ENCODE assay signal across 8 cellular contexts in the genomic region with DNA sequence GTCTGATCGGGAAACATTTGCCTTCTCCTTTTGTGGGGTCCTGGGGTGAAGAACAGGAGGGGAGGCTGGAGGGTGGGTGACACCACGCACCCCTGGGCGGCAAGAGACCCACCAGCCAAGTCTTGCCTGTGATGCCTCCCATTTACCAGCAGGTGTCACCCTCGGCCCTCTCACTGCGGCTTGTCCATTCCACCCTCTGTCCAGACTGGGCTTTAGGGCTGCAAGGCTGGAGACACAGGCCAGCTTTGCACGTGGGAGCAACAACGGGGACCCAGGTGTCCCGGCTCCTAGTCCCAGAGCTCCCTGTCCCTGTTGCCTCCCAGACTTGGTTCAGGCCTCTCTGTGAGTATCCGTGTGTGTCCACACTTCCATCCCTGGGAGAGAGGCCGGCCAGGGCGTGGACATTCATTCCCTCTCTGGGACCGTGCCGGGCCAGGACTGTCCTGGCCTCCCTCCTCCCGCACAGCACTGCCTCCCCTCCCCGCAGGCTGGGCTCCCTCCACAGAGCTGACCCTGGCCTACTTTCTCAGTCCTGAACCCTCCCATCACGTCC. TPM values are rescaled to one million over a fixed set of nuclear protein-coding genes. Genes with fewer than 3 reads are reported as not detected.
DNase-seq lines count a peak whose midpoint lies in the region; ATAC-seq and TF ChIP-seq lines count a peak whose summit lies in the region.

No MANE protein-coding gene starts in this region.

- H3K4me3 ChIP-seq in BLaER1 (no peak overlapping the region), HEK293 (ENCODE audit: low read depth, low read length) (no peak overlapping the region), OCI-LY1 (ENCODE audit: low read depth, low read length, poor library complexity, severe bottlenecking) (no peak overlapping the region), fibroblast of lung (replicated peaks in 1 of 4; ENCODE audit: control extremely low read depth in 1 of 4, insufficient read depth in 1 of 4, low read depth in 3 of 4, low read length in 4 of 4) (no peak overlapping the region)

- 0 out of 2 replicates have a peak overlapping the region, but pooled peaks have one; percentile 4 for H3K9ac ChIP-seq in BLaER1
- no peak overlapping the region for H3K9ac ChIP-seq in OCI-LY1 (ENCODE audit: low read length)
- H3K9ac ChIP-seq in fibroblast of lung (ENCODE audit: insufficient read depth, low read length), result no peak overlapping the region

- H2AFZ ChIP-seq in OCI-LY1 (ENCODE audit: low read length) (no peak overlapping the region), fibroblast of lung (ENCODE audit: low read length) (peak overlapping the region; percentile 33)

- H3K27ac Mint-ChIP-seq in nephron progenitor cell, result no peak overlapping the region
- H3K27ac Mint-ChIP-seq in stimulated activated naive B cell treated with anti-CD40 and anti-IgM and Interleukin-4, amounts not matched to agents 10 μg/mL and 1 μg/mL and 100 μg/mL, for 72 hours, result no peak overlapping the region

- CTCF ChIA-PET in HEK293 (lab: Yijun Ruan, JAX), result interaction anchor here (0.6 to 2.5 kb wide), 28 partner anchors 9 to 452 kb away, joined by 3 to 33 read pairs (median 4); no protein-coding TSS in a partner anchor

- peak; percentile 80 for TF ChIP-seq CTCF in HEK293 (tag by site-specific recombination; IDR thresholded peaks at IDR 0.05)
- TF ChIP-seq CTCF in OCI-LY1 (IDR thresholded peaks at IDR 0.05; ENCODE audit: low read length), result peak; percentile 99
- TF ChIP-seq CTCF in fibroblast of lung (conservative IDR thresholded peaks at IDR 0.05 in 1 of 2, IDR thresholded peaks at IDR 0.05 in 1 of 2; ENCODE audit: low read depth in 1 of 2, low read length in 2 of 2), result peak; percentile 92 to 94
- TF ChIP-seq CTCF in nephron progenitor cell (IDR thresholded peaks at IDR 0.05), result peak; percentile 97

- peaks cover 9% of the 10 kb centered on the region for H3K4me1 ChIP-seq in BLaER1
- no peaks in the 10 kb centered on the region for H3K4me1 ChIP-seq in HEK293 (ENCODE audit: control insufficient read depth, insufficient read depth, low read length)
- no peaks in the 10 kb centered on the region for H3K4me1 ChIP-seq in OCI-LY1 (ENCODE audit: insufficient read depth, low read length, severe bottlenecking)
- H3K4me1 ChIP-seq in fibroblast of lung (ENCODE audit: control insufficient read depth, extremely low read depth, insufficient read depth, low read length), result no peaks in the 10 kb centered on the region

- peak; percentile 83 to 88 for ATAC-seq in stimulated activated naive B cell treated with anti-CD40 and anti-IgM and Interleukin-4, amounts not matched to agents 10 μg/mL and 1 μg/mL and 100 μg/mL, for 72 hours (replicated peaks)
- ATAC-seq in GM18867 (IDR thresholded peaks at IDR 0.05; ENCODE audit: unreplicated experiment), result no peak

- H3K27me3 Mint-ChIP-seq in nephron progenitor cell (ENCODE audit: low read depth, poor library complexity), result no peaks in the 10 kb centered on the region
- H3K27me3 Mint-ChIP-seq in stimulated activated naive B cell treated with anti-CD40 and anti-IgM and Interleukin-4, amounts not matched to agents 10 μg/mL and 1 μg/mL and 100 μg/mL, for 72 hours, result no peaks in the 10 kb centered on the region

- H3K36me3 ChIP-seq in BLaER1, result no peaks in the 10 kb centered on the region
- no peaks in the 10 kb centered on the region for H3K36me3 ChIP-seq in HEK293 (ENCODE audit: control insufficient read depth in 2 of 2, insufficient read depth in 1 of 2, low read length in 2 of 2)
- no peaks in the 10 kb centered on the region for H3K36me3 ChIP-seq in OCI-LY1 (ENCODE audit: insufficient read depth, low read length)
- no peaks in the 10 kb centered on the region for H3K36me3 ChIP-seq in fibroblast of lung (ENCODE audit: control insufficient read depth, insufficient read depth, low read length)

- no peaks in the 10 kb centered on the region for H4K20me1 ChIP-seq in BLaER1
- no peaks in the 10 kb centered on the region for H4K20me1 ChIP-seq in OCI-LY1 (ENCODE audit: insufficient read depth, low read length)
- H4K20me1 ChIP-seq in fibroblast of lung (ENCODE audit: control insufficient read depth, extremely low read depth, insufficient read depth, low read length), result no peaks in the 10 kb centered on the region

- no peaks in the 10 kb centered on the region for H3K79me2 ChIP-seq in OCI-LY1 (ENCODE audit: insufficient read depth, low read length)
- H3K79me2 ChIP-seq in fibroblast of lung (ENCODE audit: control insufficient read depth, insufficient read depth, low read length), result no peaks in the 10 kb centered on the region

- H3K4me2 ChIP-seq in BLaER1 (peak overlapping the region; percentile 29; the same call in 1 of the 2 replicates), OCI-LY1 (ENCODE audit: low read length) (no peak overlapping the region), fibroblast of lung (ENCODE audit: extremely low read depth, insufficient read depth, low read length) (peak overlapping the region; percentile 48)

- H3K4me1 Mint-ChIP-seq in nephron progenitor cell, result peaks cover 4% of the 10 kb centered on the region
- peaks cover 3 to 6% of the 10 kb centered on the region in 2 donors for H3K4me1 Mint-ChIP-seq in stimulated activated naive B cell treated with anti-CD40 and anti-IgM and Interleukin-4, amounts not matched to agents 10 μg/mL and 1 μg/mL and 100 μg/mL, for 72 hours

- H3K9me3 ChIP-seq in BLaER1, result no peaks in the 10 kb centered on the region
- H3K9me3 ChIP-seq in HEK293 (ENCODE audit: control insufficient read depth, insufficient read depth, low read depth, low read length), result no peaks in the 10 kb centered on the region
- no peaks in the 10 kb centered on the region for H3K9me3 ChIP-seq in OCI-LY1 (ENCODE audit: low read length)
- no peaks in the 10 kb centered on the region for H3K9me3 ChIP-seq in fibroblast of lung (ENCODE audit: control insufficient read depth, insufficient read depth, low read depth, low read length)

- no peaks in the 10 kb centered on the region for H3K36me3 Mint-ChIP-seq in nephron progenitor cell (ENCODE audit: low read depth)
- H3K36me3 Mint-ChIP-seq in stimulated activated naive B cell treated with anti-CD40 and anti-IgM and Interleukin-4, amounts not matched to agents 10 μg/mL and 1 μg/mL and 100 μg/mL, for 72 hours, result no peaks in the 10 kb centered on the region

- H3K9me3 Mint-ChIP-seq in nephron progenitor cell, result no peaks in the 10 kb centered on the region
- H3K9me3 Mint-ChIP-seq in stimulated activated naive B cell treated with anti-CD40 and anti-IgM and Interleukin-4, amounts not matched to agents 10 μg/mL and 1 μg/mL and 100 μg/mL, for 72 hours, result no peaks in the 10 kb centered on the region

- H3K27me3 ChIP-seq in BLaER1, result no peaks in the 10 kb centered on the region
- no peaks in the 10 kb centered on the region; the same call in 1 of the 2 replicates for H3K27me3 ChIP-seq in OCI-LY1 (ENCODE audit: insufficient read depth, low read length)
- no peaks in the 10 kb centered on the region for H3K27me3 ChIP-seq in fibroblast of lung (ENCODE audit: control insufficient read depth, insufficient read depth, low read length)

- H3K27ac ChIP-seq in BLaER1 (no peak overlapping the region), HEK293 (ENCODE audit: extremely low read depth, low read depth, low read length) (no peak overlapping the region), OCI-LY1 (ENCODE audit: low read depth, low read length, poor library complexity, severe bottlenecking) (no peak overlapping the region), fibroblast of lung (ENCODE audit: insufficient read depth, low read length) (no peak overlapping the region)

- POLR2A ChIA-PET in HEK293 (lab: Yijun Ruan, JAX), result no interaction called here

- no peaks in the 10 kb centered on the region for H3K9me2 ChIP-seq in OCI-LY1 (ENCODE audit: low read depth, low read length)

- no peaks in the 10 kb centered on the region for H3F3A ChIP-seq in OCI-LY1 (ENCODE audit: insufficient read depth, low read length)

- no peak overlapping the region for H3K4me3 Mint-ChIP-seq in nephron progenitor cell
- H3K4me3 Mint-ChIP-seq in stimulated activated naive B cell treated with anti-CD40 and anti-IgM and Interleukin-4, amounts not matched to agents 10 μg/mL and 1 μg/mL and 100 μg/mL, for 72 hours, result no peak overlapping the region

- DNase-seq in activated T-cell treated with anti-CD3 and anti-CD28 coated beads, Interleukin-2, amount 50 U/mL, for 1 hour, result peak; percentile 64
- DNase-seq in fibroblast of lung (ENCODE audit: low read depth in 2 of 2) (peak; percentile 47 to 70), nephron progenitor cell (peak; percentile 78)
- peak; percentile 36 for DNase-seq in stimulated activated naive B cell treated with anti-CD40 and anti-IgM and Interleukin-4, amounts not matched to agents 10 μg/mL and 1 μg/mL and 100 μg/mL, for 72 hours

TF ChIP-seq in HEK293, 187 proteins besides CTCF, POLR2A, EP300 and RAD21 (continues in another document):
- TF ChIP-seq ZNF654 (tag by site-specific recombination; IDR thresholded peaks at IDR 0.05; ENCODE audit: low read depth) (peak; percentile 89), ZNF140 (tag by site-specific recombination; IDR thresholded peaks at IDR 0.05) (no peak), ZNF423 (tag by site-specific recombination; IDR thresholded peaks at IDR 0.05) (0 out of 2 replicates have a peak, but pooled peaks have one; percentile 16), BCL11A (tag by site-specific recombination; IDR thresholded peaks at IDR 0.05; ENCODE audit: low read depth) (peak; percentile 36; the same call in 1 of the 2 replicates), ZNF777 (tag by site-specific recombination; IDR thresholded peaks at IDR 0.05; ENCODE audit: borderline replicate concordance) (no peak), ZNF600 (tag by site-specific recombination; IDR thresholded peaks at IDR 0.05) (peak; percentile 68; the same call in 1 of the 2 replicates)
- TF ChIP-seq, protein P1, sequence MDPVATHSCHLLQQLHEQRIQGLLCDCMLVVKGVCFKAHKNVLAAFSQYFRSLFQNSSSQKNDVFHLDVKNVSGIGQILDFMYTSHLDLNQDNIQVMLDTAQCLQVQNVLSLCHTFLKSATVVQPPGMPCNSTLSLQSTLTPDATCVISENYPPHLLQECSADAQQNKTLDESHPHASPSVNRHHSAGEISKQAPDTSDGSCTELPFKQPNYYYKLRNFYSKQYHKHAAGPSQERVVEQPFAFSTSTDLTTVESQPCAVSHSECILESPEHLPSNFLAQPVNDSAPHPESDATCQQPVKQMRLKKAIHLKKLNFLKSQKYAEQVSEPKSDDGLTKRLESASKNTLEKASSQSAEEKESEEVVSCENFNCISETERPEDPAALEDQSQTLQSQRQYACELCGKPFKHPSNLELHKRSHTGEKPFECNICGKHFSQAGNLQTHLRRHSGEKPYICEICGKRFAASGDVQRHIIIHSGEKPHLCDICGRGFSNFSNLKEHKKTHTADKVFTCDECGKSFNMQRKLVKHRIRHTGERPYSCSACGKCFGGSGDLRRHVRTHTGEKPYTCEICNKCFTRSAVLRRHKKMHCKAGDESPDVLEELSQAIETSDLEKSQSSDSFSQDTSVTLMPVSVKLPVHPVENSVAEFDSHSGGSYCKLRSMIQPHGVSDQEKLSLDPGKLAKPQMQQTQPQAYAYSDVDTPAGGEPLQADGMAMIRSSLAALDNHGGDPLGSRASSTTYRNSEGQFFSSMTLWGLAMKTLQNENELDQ (tag by site-specific recombination; IDR thresholded peaks at IDR 0.05; ENCODE audit: low read depth), result no peak

RNA-seq across cellular contexts. Expression of gene GTF2IRD1, which starts 36.2 kb away (rescaled TPM):
- 10.0 and 14.7 TPM in 2 replicates for total RNA-seq in fibroblast of lung
- polyA plus RNA-seq in fibroblast of lung, result 7.8 and 9.7 TPM in 2 replicates
- polyA plus RNA-seq in fibroblast of lung (2012), result 12.8 and 15.4 TPM in 2 replicates
- 18.9 and 24.1 TPM in 2 replicates for polyA minus RNA-seq in fibroblast of lung (ENCODE audit: low replicate concordance)
